Comparison of ENCODE assay signal across 21 cellular contexts in the genomic region with DNA sequence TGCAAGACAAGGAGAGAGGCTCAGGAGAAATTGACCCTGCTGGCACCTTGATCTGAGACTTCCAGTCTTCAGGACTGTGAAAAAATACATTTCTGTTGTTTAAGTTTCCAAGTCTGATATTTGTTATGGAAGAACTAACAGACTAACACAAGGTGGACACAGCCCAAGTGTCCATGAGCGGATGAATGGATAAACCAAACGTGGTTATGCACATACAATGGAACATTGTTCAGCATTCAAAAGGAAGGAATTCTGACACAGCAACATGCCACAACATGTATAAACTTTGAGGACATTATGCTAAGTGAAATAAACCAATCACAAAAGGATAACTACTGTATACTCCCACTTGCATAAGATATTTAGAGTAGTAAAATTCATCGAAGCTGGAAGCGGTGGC.
DNase-seq lines count a peak whose midpoint lies in the region; ATAC-seq and TF ChIP-seq lines count a peak whose summit lies in the region.
"Had no signal": no experiment of that assay in that cellular context is flagged by ENCODE, and none has a peak within 500 bp of the region (broad histone marks: within the 10 kb centered on the region; RNA-seq: fewer than 3 reads in every experiment).

No MANE protein-coding gene starts in this region.

- no peak overlapping the region for H3K4me3 Mint-ChIP-seq in MCF 10A (ENCODE audit: unreplicated experiment)
- H3K4me3 Mint-ChIP-seq in stimulated activated effector memory CD8-positive, alpha-beta T cell treated with anti-CD3 and anti-CD28 coated beads, Interleukin-12 subunit alpha, Interleukin-12 subunit beta, amount 100 ng/mL, for 72 hours = no peak overlapping the region

- BruUV-seq in mammary epithelial cell (replicated peaks; lab: Mats Ljungman, UMichigan) (no TSS peak), MCF 10A (replicated peaks; lab: Mats Ljungman, UMichigan) (no TSS peak)

- no peak overlapping the region for H3K4me3 ChIP-seq in mammary epithelial cell (replicated peaks in 1 of 3; ENCODE audit: insufficient read depth in 1 of 3, low read depth in 2 of 3, low read length in 3 of 3)

- no peaks in the 10 kb centered on the region for H3K79me2 ChIP-seq in mammary epithelial cell (ENCODE audit: insufficient read depth, low read length)

- H3K9me3 Mint-ChIP-seq in MCF 10A (ENCODE audit: unreplicated experiment) = no peaks in the 10 kb centered on the region
- peaks cover 6% of the 10 kb centered on the region for H3K9me3 Mint-ChIP-seq in stimulated activated effector memory CD8-positive, alpha-beta T cell treated with anti-CD3 and anti-CD28 coated beads, Interleukin-12 subunit alpha, Interleukin-12 subunit beta, amount 100 ng/mL, for 72 hours

- no peak overlapping the region for H3K9ac ChIP-seq in mammary epithelial cell (ENCODE audit: insufficient read depth, low read length)

- WGBS in mammary epithelial cell (ENCODE audit: low coverage, missing lambda C conversion rate) = 66% methylated on average over 4 of the region's 4 CpGs

- H3K27ac ChIP-seq in mammary epithelial cell (ENCODE audit: insufficient read depth, low read depth, low read length) = no peak overlapping the region
- H3K27ac ChIP-seq: 22Rv1 had no signal

- H3K4me1 ChIP-seq in mammary epithelial cell (ENCODE audit: insufficient read depth, low read length) = peaks cover 19% of the 10 kb centered on the region

- H3K4me1 Mint-ChIP-seq in MCF 10A (ENCODE audit: insufficient read depth, unreplicated experiment) = no peaks in the 10 kb centered on the region
- H3K4me1 Mint-ChIP-seq in stimulated activated effector memory CD8-positive, alpha-beta T cell treated with anti-CD3 and anti-CD28 coated beads, Interleukin-12 subunit alpha, Interleukin-12 subunit beta, amount 100 ng/mL, for 72 hours = no peaks in the 10 kb centered on the region

- CTCF ChIA-PET in mammary epithelial cell (lab: Charles Lee; ENCODE audit: low non-redundant PET) = no interaction called here
- CTCF ChIA-PET in MCF 10A (lab: Yijun Ruan, JAX) = interaction anchor here (0.6 kb wide), 1 partner anchor 52 kb away, joined by 3 read pairs; no protein-coding TSS in a partner anchor

- H3K36me3 Mint-ChIP-seq in MCF 10A (ENCODE audit: insufficient read depth, unreplicated experiment) = no peaks in the 10 kb centered on the region
- no peaks in the 10 kb centered on the region for H3K36me3 Mint-ChIP-seq in stimulated activated effector memory CD8-positive, alpha-beta T cell treated with anti-CD3 and anti-CD28 coated beads, Interleukin-12 subunit alpha, Interleukin-12 subunit beta, amount 100 ng/mL, for 72 hours

- no peaks in the 10 kb centered on the region for H3K36me3 ChIP-seq in mammary epithelial cell (ENCODE audit: insufficient read depth, low read length)
- H3K36me3 ChIP-seq: BE2C had no signal

- no peak for ATAC-seq in stimulated activated effector memory CD8-positive, alpha-beta T cell treated with anti-CD3 and anti-CD28 coated beads, Interleukin-12 subunit alpha, Interleukin-12 subunit beta, amount 100 ng/mL, for 72 hours
- no peak for ATAC-seq in GM18868 (IDR thresholded peaks at IDR 0.05; ENCODE audit: unreplicated experiment)
- ATAC-seq: HepG2 had no signal

- peak; percentile 48 for DNase-seq in mammary epithelial cell
- no peak for DNase-seq in MCF 10A (ENCODE audit: unreplicated experiment)
- peak; percentile 65 for DNase-seq in globus pallidus (ENCODE audit: low spot score)
- DNase-seq in putamen (ENCODE audit: low spot score) = peak; percentile 48
- DNase-seq in stimulated activated effector memory CD8-positive, alpha-beta T cell treated with anti-CD3 and anti-CD28 coated beads, Interleukin-12 subunit alpha, Interleukin-12 subunit beta, amount 100 ng/mL, for 72 hours (ENCODE audit: low spot score in 2 of 2) = no peak
- DNase-seq in NCI-H2196 treated with DMSO at 0.1 percent for 48 hours (lab: John Stamatoyannopoulos, UW; ENCODE audit: unreplicated experiment) = no peak
- DNase-seq: BE2C, DMS153, DND-41, Karpas-422, MV-4-11, NCI-H1105, NCI-H1436 treated with DMSO at 0.1 percent for 48 hours, NCI-H187 treated with DMSO at 0.1 percent for 48 hours, NCI-H446, NCI-H524 treated with DMSO at 0.1 percent for 48 hours, NCI-H774, SIG-M5 had no signal

- POLR2A ChIA-PET in MCF 10A (lab: Yijun Ruan, JAX) = interaction anchor here (0.5 kb wide), 1 partner anchor 392 kb away, joined by 3 read pairs; no protein-coding TSS in a partner anchor

- no peaks in the 10 kb centered on the region for H3K27me3 ChIP-seq in mammary epithelial cell (ENCODE audit: insufficient read depth, low read length)
- H3K27me3 ChIP-seq: BE2C had no signal

- H3K27ac Mint-ChIP-seq in MCF 10A (ENCODE audit: low read depth, unreplicated experiment) = no peak overlapping the region
- H3K27ac Mint-ChIP-seq in stimulated activated effector memory CD8-positive, alpha-beta T cell treated with anti-CD3 and anti-CD28 coated beads, Interleukin-12 subunit alpha, Interleukin-12 subunit beta, amount 100 ng/mL, for 72 hours = no peak overlapping the region

- peaks cover 12% of the 10 kb centered on the region for H3K27me3 Mint-ChIP-seq in MCF 10A (ENCODE audit: insufficient read depth, unreplicated experiment)

- H4K20me1 ChIP-seq in mammary epithelial cell (ENCODE audit: insufficient read depth, low read length) = no peaks in the 10 kb centered on the region

- in situ Hi-C loops in mammary epithelial cell (cut with MboI; ENCODE audit: low sequenced_read_pairs in 2 of 2) = no loop called here

- intact Hi-C loops in mammary epithelial cell (cut with micrococcal nuclease) (no loop called here), MCF 10A (cut with micrococcal nuclease) (no loop called here)

- no peak overlapping the region for H3K4me2 ChIP-seq in mammary epithelial cell (ENCODE audit: insufficient read depth, low read depth, low read length)

- peak overlapping the region; percentile 11 for H2AFZ ChIP-seq in mammary epithelial cell (ENCODE audit: low read depth, low read length)

- dilution Hi-C loops in mammary epithelial cell (cut with HindIII; ENCODE audit: low sequenced_read_pairs) = no loop called here

- TF ChIP-seq CTCF in mammary epithelial cell (conservative IDR thresholded peaks at IDR 0.05 in 1 of 2, IDR thresholded peaks at IDR 0.05 in 1 of 2; ENCODE audit: extremely low read depth in 1 of 2, insufficient read depth in 1 of 2, low read depth in 1 of 2, low read length in 2 of 2) (no peak), MCF 10A (IDR thresholded peaks at IDR 0.05; ENCODE audit: unreplicated experiment) (no peak)

- no peaks in the 10 kb centered on the region for H3K9me3 ChIP-seq in mammary epithelial cell (replicated peaks; ENCODE audit: insufficient read depth, low read length)
- H3K9me3 ChIP-seq: BE2C had no signal

Comparison
In these comparisons a context has a peak if more than half of its experiments do, and no peak if none do; other contexts are left out.
1. DNase-seq: peak in mammary epithelial cell (single experiment), globus pallidus (single experiment) and putamen (single experiment); none in MCF 10A (single experiment), stimulated activated effector memory CD8-positive, alpha-beta T cell treated with anti-CD3 and anti-CD28 coated beads, Interleukin-12 subunit alpha, Interleukin-12 subunit beta, amount 100 ng/mL, for 72 hours (0 of 2) and NCI-H2196 treated with DMSO at 0.1 percent for 48 hours (single experiment).